In genomic region chr6:144215402-144215931, GRCh38 we compare ENCODE assay signal across 8 cellular contexts.
A peak's percentile ranks its signal among the peaks of the same experiment; 100 is the strongest.
DNase-seq lines count a peak whose midpoint lies in the region; ATAC-seq and TF ChIP-seq lines count a peak whose summit lies in the region.

No MANE protein-coding gene starts in this region.

- H3K4me3 ChIP-seq in fibroblast of mammary gland (ENCODE audit: control insufficient read depth, low read depth, low read length) = peak overlapping the region; percentile 68

- H3K27ac Mint-ChIP-seq in natural killer cell treated with Interleukin-12 subunit alpha and Interleukin-12 subunit beta and Interleukin-15 and Interleukin-18, amount 100 ng/mL, for 72 hours = peak overlapping the region; percentile 89 to 99

- peak overlapping the region; percentile 91 for H3K4me3 Mint-ChIP-seq in natural killer cell treated with Interleukin-12 subunit alpha and Interleukin-12 subunit beta and Interleukin-15 and Interleukin-18, amount 100 ng/mL, for 72 hours

- H3K27me3 Mint-ChIP-seq in natural killer cell treated with Interleukin-12 subunit alpha and Interleukin-12 subunit beta and Interleukin-15 and Interleukin-18, amount 100 ng/mL, for 72 hours = peaks cover 9 to 10% of the 10 kb centered on the region in 2 donors

- no peak for TF ChIP-seq CTCF in fibroblast of mammary gland (conservative IDR thresholded peaks at IDR 0.05; ENCODE audit: control insufficient read depth, insufficient read depth, low read depth, low read length)

- peaks cover 6% of the 10 kb centered on the region for H3K9me3 ChIP-seq in KOPT-K1 (ENCODE audit: insufficient read depth, low read length, poor library complexity, severe bottlenecking)

- peaks cover 44 to 47% of the 10 kb centered on the region in 2 donors for H3K4me1 Mint-ChIP-seq in natural killer cell treated with Interleukin-12 subunit alpha and Interleukin-12 subunit beta and Interleukin-15 and Interleukin-18, amount 100 ng/mL, for 72 hours (ENCODE audit: low read depth in 2 of 2)

- H3K36me3 ChIP-seq in KOPT-K1 (ENCODE audit: insufficient read depth, low read length) = no peaks in the 10 kb centered on the region

- no peak for ATAC-seq in natural killer cell treated with Interleukin-12 subunit alpha and Interleukin-12 subunit beta and Interleukin-15 and Interleukin-18, amount 100 ng/mL, for 72 hours
- ATAC-seq in GM21447 (IDR thresholded peaks at IDR 0.05; ENCODE audit: unreplicated experiment) = no peak

- DNase-seq in activated T-cell treated with anti-CD3 and anti-CD28 coated beads for 48 hours (ENCODE audit: low read depth) (peak; percentile 12), activated T-cell treated with anti-CD3 and anti-CD28 coated beads for 4 hours (no peak), fibroblast of mammary gland (ENCODE audit: low read depth) (peak; percentile 56)
- DNase-seq in activated CD4-positive, alpha-beta T cell treated with anti-CD3 and anti-CD28 coated beads, Interleukin-2, amount 50 U/mL, for 48 hours = peak; percentile 23 to 35
- DNase-seq in natural killer cell treated with Interleukin-12 subunit alpha and Interleukin-12 subunit beta and Interleukin-15 and Interleukin-18, amount 100 ng/mL, for 72 hours (ENCODE audit: low spot score) = no peak
- no peak for DNase-seq in stimulated activated naive CD4-positive, alpha-beta T cell treated with Interleukin-2 at 50 U/mL for 16 hours (lab: John Stamatoyannopoulos, UW)

- no peaks in the 10 kb centered on the region for H3K36me3 Mint-ChIP-seq in natural killer cell treated with Interleukin-12 subunit alpha and Interleukin-12 subunit beta and Interleukin-15 and Interleukin-18, amount 100 ng/mL, for 72 hours

- H3K9me3 Mint-ChIP-seq in natural killer cell treated with Interleukin-12 subunit alpha and Interleukin-12 subunit beta and Interleukin-15 and Interleukin-18, amount 100 ng/mL, for 72 hours = no peaks in the 10 kb centered on the region

- peak overlapping the region; percentile 81 for H3K27ac ChIP-seq in KOPT-K1 (ENCODE audit: low read depth, low read length, poor library complexity, severe bottlenecking)

Comparison
In these comparisons a context has a peak if more than half of its experiments do, and no peak if none do; other contexts are left out.
1. DNase-seq: peak in activated T-cell treated with anti-CD3 and anti-CD28 coated beads for 48 hours (single experiment), activated CD4-positive, alpha-beta T cell treated with anti-CD3 and anti-CD28 coated beads, Interleukin-2, amount 50 U/mL, for 48 hours (2 of 2) and fibroblast of mammary gland (single experiment); none in activated T-cell treated with anti-CD3 and anti-CD28 coated beads for 4 hours (single experiment), natural killer cell treated with Interleukin-12 subunit alpha and Interleukin-12 subunit beta and Interleukin-15 and Interleukin-18, amount 100 ng/mL, for 72 hours (single experiment) and stimulated activated naive CD4-positive, alpha-beta T cell treated with Interleukin-2 at 50 U/mL for 16 hours (single experiment).